15 cellular contexts compared by ENCODE assay signal in genomic region chr7:26011039-26011696, GRCh38.
DNase-seq lines count a peak whose midpoint lies in the region; ATAC-seq, FAIRE-seq and TF ChIP-seq lines count a peak whose summit lies in the region.
"Had no signal": no experiment of that assay in that cellular context is flagged by ENCODE, and none has a peak within 500 bp of the region (broad histone marks: within the 10 kb centered on the region; RNA-seq: fewer than 3 reads in every experiment).

No MANE protein-coding gene starts in this region.

- 66 to 68% methylated on average over 4 to 9 of the region's 9 CpGs for WGBS in gastroesophageal sphincter (ENCODE audit: low coverage in 1 of 2), 2 donors

- peaks cover 5 to 10% (median 7%) of the 10 kb centered on the region in 3 donors for H3K9me3 Mint-ChIP-seq in IgD-negative memory B cell

- H3K4me3 ChIP-seq in gastroesophageal sphincter: no peak overlapping the region
- H3K4me3 ChIP-seq: tibial nerve had no signal

- H3K36me3 ChIP-seq in gastroesophageal sphincter: no peaks in the 10 kb centered on the region
- H3K36me3 ChIP-seq: tibial nerve had no signal

- H3K4me1 Mint-ChIP-seq in IgD-negative memory B cell: peaks cover 12 to 21% (median 16%) of the 10 kb centered on the region in 3 donors

- TF ChIP-seq CTCF in gastroesophageal sphincter (IDR thresholded peaks at IDR 0.05): no peak

- no peak overlapping the region for H3K27ac Mint-ChIP-seq in IgD-negative memory B cell
- H3K27ac Mint-ChIP-seq: natural killer cell treated with Interleukin-12 subunit alpha and Interleukin-12 subunit beta and Interleukin-15 and Interleukin-18, amount 100 ng/mL, for 72 hours had no signal

- peak; percentile 54 for FAIRE-seq in GM12892 (lab: Jason Lieb, UNC)

- TF ChIP-seq POLR2A in GM12892 (IDR thresholded peaks at IDR 0.05; ENCODE audit: low read depth, low read length) (no peak), gastroesophageal sphincter (IDR thresholded peaks at IDR 0.05) (no peak)

- TF ChIP-seq EP300 in gastroesophageal sphincter (IDR thresholded peaks at IDR 0.05): no peak

- peak; percentile 62 for ATAC-seq in GM19463 (IDR thresholded peaks at IDR 0.05; ENCODE audit: unreplicated experiment)
- peak; percentile 77 for ATAC-seq in HG02798 (IDR thresholded peaks at IDR 0.05; ENCODE audit: poor library complexity, unreplicated experiment)
- no peak for ATAC-seq in gastroesophageal sphincter
- ATAC-seq: natural killer cell treated with Interleukin-12 subunit alpha and Interleukin-12 subunit beta and Interleukin-15 and Interleukin-18, amount 100 ng/mL, for 72 hours had no signal

- peaks cover 1% of the 10 kb centered on the region for H3K36me3 Mint-ChIP-seq in IgD-negative memory B cell
- H3K36me3 Mint-ChIP-seq: natural killer cell treated with Interleukin-12 subunit alpha and Interleukin-12 subunit beta and Interleukin-15 and Interleukin-18, amount 100 ng/mL, for 72 hours had no signal

- H3K27ac ChIP-seq in gastroesophageal sphincter: no peak overlapping the region
- H3K27ac ChIP-seq: tibial nerve, VCaP had no signal

- no peaks in the 10 kb centered on the region for H3K4me1 ChIP-seq in gastroesophageal sphincter
- H3K4me1 ChIP-seq: tibial nerve had no signal

- peaks cover 49% of the 10 kb centered on the region for H3K27me3 Mint-ChIP-seq in IgD-negative memory B cell

- peak overlapping the region in 3 of 4 donors; percentile 39 to 73 (median 61) for H3K4me3 Mint-ChIP-seq in IgD-negative memory B cell
- H3K4me3 Mint-ChIP-seq: natural killer cell treated with Interleukin-12 subunit alpha and Interleukin-12 subunit beta and Interleukin-15 and Interleukin-18, amount 100 ng/mL, for 72 hours had no signal

- H3K9me3 ChIP-seq in gastroesophageal sphincter: peaks cover 0 to 6% (median 0%) of the 10 kb centered on the region in 3 donors

- DNase-seq in GM12892 (ENCODE audit: insufficient read length): no peak
- DNase-seq in AG08395 (ENCODE audit: low spot score): no peak
- no peak for DNase-seq in NCI-H2107 (lab: John Stamatoyannopoulos, UW)
- DNase-seq in T-helper 2 cell: no peak
- DNase-seq: anterior cingulate cortex; effector CD4-positive, alpha-beta T cell; GF-D8; NCI-H2171 had no signal

- peaks cover 7% of the 10 kb centered on the region for H3K27me3 ChIP-seq in gastroesophageal sphincter
- H3K27me3 ChIP-seq: tibial nerve had no signal
